Comparison of ENCODE assay signal across 19 cellular contexts in the genomic region with DNA sequence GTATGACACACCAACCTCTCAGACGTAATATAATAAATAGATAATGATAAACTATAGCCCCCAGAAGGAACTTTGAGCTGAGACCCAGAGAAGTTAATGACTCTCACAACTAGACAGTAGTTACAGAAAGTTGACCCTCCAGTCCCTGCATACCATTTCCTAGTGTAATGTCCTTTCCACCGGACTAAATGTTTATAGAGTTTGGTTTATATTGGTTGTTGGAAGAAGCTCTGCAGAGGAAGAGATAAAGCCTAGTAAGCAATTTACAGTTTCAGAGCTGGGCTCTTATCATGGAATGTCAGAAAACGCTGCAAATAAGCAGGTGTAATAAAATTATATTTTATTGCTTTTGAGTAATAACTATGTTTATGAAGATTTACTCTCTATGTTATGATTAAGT.
"Had no signal": no experiment of that assay in that cellular context is flagged by ENCODE, and none has a peak within 500 bp of the region (broad histone marks: within the 10 kb centered on the region; RNA-seq: fewer than 3 reads in every experiment).

No MANE protein-coding gene starts in this region.

- H3K27ac ChIP-seq: gastroesophageal sphincter, neutrophil, tibial artery, upper lobe of left lung, uterus had no signal

- H3K4me3 ChIP-seq: gastroesophageal sphincter, lung, tibial artery, upper lobe of left lung, uterus had no signal

- H3K4me1 ChIP-seq: gastroesophageal sphincter, tibial artery, upper lobe of left lung, uterus had no signal

- H3K36me3 ChIP-seq: gastroesophageal sphincter, neutrophil, tibial artery, upper lobe of left lung, uterus had no signal

- DNase-seq: effector memory CD4-positive, alpha-beta T cell; glutamatergic neuron; immature natural killer cell; left cardiac atrium; left ventricle myocardium superior; mesendoderm; naive thymus-derived CD4-positive, alpha-beta T cell; posterior cingulate gyrus; stimulated activated CD4-positive, alpha-beta T cell treated with anti-CD3 and anti-CD28 coated beads, Interleukin-2, amount 100 ng/mL, for 24 hours; stimulated activated naive CD4-positive, alpha-beta T cell treated with Interleukin-2 at 50 U/mL for 16 hours; tibial artery; upper lobe of left lung; uterus had no signal

- ATAC-seq: esophagus mucosa; gastroesophageal sphincter; left cardiac atrium; left ventricle myocardium superior; naive thymus-derived CD4-positive, alpha-beta T cell had no signal

- FAIRE-seq: endometrium, keratinocyte had no signal

- H3K9me3 ChIP-seq: gastroesophageal sphincter, neutrophil, tibial artery, upper lobe of left lung, uterus had no signal

- H3K27me3 ChIP-seq: gastroesophageal sphincter, neutrophil, tibial artery, upper lobe of left lung, uterus had no signal
